ENCODE assay signal across 1 cellular context in the genomic region with DNA sequence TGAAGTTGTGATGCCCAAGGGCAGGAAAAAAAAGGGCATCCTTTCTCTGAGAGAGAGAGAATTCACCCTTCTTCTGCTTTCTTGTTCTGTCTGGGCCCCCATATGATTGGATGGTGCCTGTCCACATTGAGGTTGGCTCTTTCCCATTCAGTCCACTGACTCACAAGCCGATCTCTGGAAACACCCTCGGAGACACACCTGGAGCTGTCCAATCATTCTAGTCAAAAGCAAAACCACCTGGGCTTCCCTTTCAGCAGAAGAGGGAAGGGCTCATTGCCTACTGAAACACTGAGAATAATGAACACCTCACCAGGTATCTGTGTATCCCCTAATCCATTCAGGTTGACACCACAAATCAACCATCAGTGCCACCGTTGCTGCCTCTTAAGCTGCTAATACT.
TF ChIP-seq lines count a peak whose summit lies in the region.

No MANE protein-coding gene starts in this region.

TF ChIP-seq in IMR-90, 13 proteins besides CTCF, POLR2A, EP300 and RAD21:
- TF ChIP-seq MXI1 (IDR thresholded peaks at IDR 0.05; ENCODE audit: borderline replicate concordance, low read depth, low read length) (no peak), BHLHE40 (IDR thresholded peaks at IDR 0.05; ENCODE audit: low read depth, low read length) (no peak), FOS (IDR thresholded peaks at IDR 0.05; ENCODE audit: low read depth, low read length) (no peak), SMC3 (IDR thresholded peaks at IDR 0.05; ENCODE audit: low read depth, low read length) (no peak), RFX5 (IDR thresholded peaks at IDR 0.05; ENCODE audit: low read depth, low read length) (no peak), NFE2L2 (IDR thresholded peaks at IDR 0.05; ENCODE audit: low read depth, low read length) (no peak), MAFK (IDR thresholded peaks at IDR 0.05; ENCODE audit: low read depth, low read length) (no peak), CEBPB (IDR thresholded peaks at IDR 0.05; ENCODE audit: low read depth, low read length) (no peak), CHD1 (IDR thresholded peaks at IDR 0.05; ENCODE audit: low read depth, low read length) (no peak), RCOR1 (IDR thresholded peaks at IDR 0.05; ENCODE audit: insufficient replicate concordance, low read length) (no peak)
- TF ChIP-seq, protein P1, sequence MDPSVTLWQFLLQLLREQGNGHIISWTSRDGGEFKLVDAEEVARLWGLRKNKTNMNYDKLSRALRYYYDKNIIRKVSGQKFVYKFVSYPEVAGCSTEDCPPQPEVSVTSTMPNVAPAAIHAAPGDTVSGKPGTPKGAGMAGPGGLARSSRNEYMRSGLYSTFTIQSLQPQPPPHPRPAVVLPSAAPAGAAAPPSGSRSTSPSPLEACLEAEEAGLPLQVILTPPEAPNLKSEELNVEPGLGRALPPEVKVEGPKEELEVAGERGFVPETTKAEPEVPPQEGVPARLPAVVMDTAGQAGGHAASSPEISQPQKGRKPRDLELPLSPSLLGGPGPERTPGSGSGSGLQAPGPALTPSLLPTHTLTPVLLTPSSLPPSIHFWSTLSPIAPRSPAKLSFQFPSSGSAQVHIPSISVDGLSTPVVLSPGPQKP (IDR thresholded peaks at IDR 0.05; ENCODE audit: borderline replicate concordance, low read depth, low read length), result no peak
